Comparison of ENCODE assay signal across 8 cellular contexts in genomic region chr14:77032483-77032853, GRCh38. TPM values are rescaled to one million over a fixed set of nuclear protein-coding genes. Genes with fewer than 3 reads are reported as not detected.
DNase-seq lines count a peak whose midpoint lies in the region; ATAC-seq and TF ChIP-seq lines count a peak whose summit lies in the region.

No MANE protein-coding gene starts in this region.

- no peaks in the 10 kb centered on the region for H3K27me3 Mint-ChIP-seq in activated CD8-positive, alpha-beta memory T cell treated with anti-CD3 and anti-CD28 coated beads, Interleukin-2, amount 10 ng/mL, durations not matched to agents 7 days and 5 days
- H3K27me3 Mint-ChIP-seq in activated naive CD8-positive, alpha-beta T cell treated with anti-CD3 and anti-CD28 coated beads, Interleukin-2, amount 10 ng/mL, durations not matched to agents 7 days and 5 days, result no peaks in the 10 kb centered on the region

- H3K4me3 ChIP-seq in liver (ENCODE audit: low read depth in 1 of 3, low read length in 3 of 3), result peak overlapping the region in 2 of 3 donors; percentile 26 to 54
- no peak overlapping the region for H3K4me3 ChIP-seq in thyroid gland (replicated peaks in 1 of 3)

- CTCF ChIA-PET in activated CD8-positive, alpha-beta memory T cell treated with anti-CD3 and anti-CD28 coated beads, Interleukin-2, amount 10 ng/mL, durations not matched to agents 7 days and 5 days (lab: Charles Lee), result interaction anchor here (0.8 to 9.9 kb wide), 11 partner anchors 8 to 156 kb away, joined by 3 to 81 read pairs (median 4); no protein-coding TSS in a partner anchor

- H3K4me1 ChIP-seq in liver (ENCODE audit: control insufficient read depth in 4 of 4, insufficient read depth in 4 of 4, low read length in 3 of 4), result peaks cover 25 to 61% (median 41%) of the 10 kb centered on the region in 4 donors
- H3K4me1 ChIP-seq in thyroid gland, result peaks cover 48 to 82% of the 10 kb centered on the region in 2 donors

- ATAC-seq in activated CD8-positive, alpha-beta memory T cell treated with anti-CD3 and anti-CD28 coated beads, Interleukin-2, amount 10 ng/mL, durations not matched to agents 7 days and 5 days, result no peak
- no peak for ATAC-seq in activated naive CD8-positive, alpha-beta T cell treated with anti-CD3 and anti-CD28 coated beads, Interleukin-2, amount 10 ng/mL, durations not matched to agents 7 days and 5 days (ENCODE audit: low read depth)
- no peak for ATAC-seq in HG02840 (IDR thresholded peaks at IDR 0.05; ENCODE audit: low FRiP score, unreplicated experiment)
- ATAC-seq in HG03045 (IDR thresholded peaks at IDR 0.05; ENCODE audit: unreplicated experiment), result no peak

- H3K36me3 Mint-ChIP-seq in activated CD8-positive, alpha-beta memory T cell treated with anti-CD3 and anti-CD28 coated beads, Interleukin-2, amount 10 ng/mL, durations not matched to agents 7 days and 5 days, result peaks cover 2% of the 10 kb centered on the region
- H3K36me3 Mint-ChIP-seq in activated naive CD8-positive, alpha-beta T cell treated with anti-CD3 and anti-CD28 coated beads, Interleukin-2, amount 10 ng/mL, durations not matched to agents 7 days and 5 days, result peaks cover 2% of the 10 kb centered on the region

- peaks cover 61% of the 10 kb centered on the region for H3K4me1 Mint-ChIP-seq in activated CD8-positive, alpha-beta memory T cell treated with anti-CD3 and anti-CD28 coated beads, Interleukin-2, amount 10 ng/mL, durations not matched to agents 7 days and 5 days
- H3K4me1 Mint-ChIP-seq in activated naive CD8-positive, alpha-beta T cell treated with anti-CD3 and anti-CD28 coated beads, Interleukin-2, amount 10 ng/mL, durations not matched to agents 7 days and 5 days, result peaks cover 52% of the 10 kb centered on the region

- TF ChIP-seq RAD21 in liver (IDR thresholded peaks at IDR 0.05), result no peak

- H3K4me3 Mint-ChIP-seq in activated CD8-positive, alpha-beta memory T cell treated with anti-CD3 and anti-CD28 coated beads, Interleukin-2, amount 10 ng/mL, durations not matched to agents 7 days and 5 days, result peak overlapping the region; percentile 77
- H3K4me3 Mint-ChIP-seq in activated naive CD8-positive, alpha-beta T cell treated with anti-CD3 and anti-CD28 coated beads, Interleukin-2, amount 10 ng/mL, durations not matched to agents 7 days and 5 days, result peak overlapping the region; percentile 93

- TF ChIP-seq CTCF in liver (IDR thresholded peaks at IDR 0.05; ENCODE audit: low read depth, low read length, missing input control), result no peak
- no peak for TF ChIP-seq CTCF in thyroid gland (IDR thresholded peaks at IDR 0.05)

- TF ChIP-seq POLR2A in thyroid gland (IDR thresholded peaks at IDR 0.05), result peak in 1 of 2 donors; percentile 40

- 24% methylated on average over 12 of the region's 12 CpGs for WGBS in liver
- 43 to 45% methylated on average over 8 to 10 of the region's 12 CpGs for WGBS in thyroid gland, 2 donors

- no peaks in the 10 kb centered on the region for H3K9me3 Mint-ChIP-seq in activated CD8-positive, alpha-beta memory T cell treated with anti-CD3 and anti-CD28 coated beads, Interleukin-2, amount 10 ng/mL, durations not matched to agents 7 days and 5 days (ENCODE audit: low read depth)
- no peaks in the 10 kb centered on the region for H3K9me3 Mint-ChIP-seq in activated naive CD8-positive, alpha-beta T cell treated with anti-CD3 and anti-CD28 coated beads, Interleukin-2, amount 10 ng/mL, durations not matched to agents 7 days and 5 days

- POLR2A ChIA-PET in activated naive CD8-positive, alpha-beta T cell treated with anti-CD3 and anti-CD28 coated beads, Interleukin-2, amount 10 ng/mL, durations not matched to agents 7 days and 5 days (lab: Charles Lee), result interaction anchor here (0.7 to 18.0 kb wide), 11 partner anchors 9 to 121 kb away, joined by 3 to 238 read pairs (median 6); no protein-coding TSS in a partner anchor

- no peaks in the 10 kb centered on the region for H3K9me3 ChIP-seq in liver (ENCODE audit: control insufficient read depth in 4 of 4, low read length in 3 of 4)
- no peaks in the 10 kb centered on the region for H3K9me3 ChIP-seq in thyroid gland

- H3K36me3 ChIP-seq in liver (ENCODE audit: control insufficient read depth in 4 of 4, insufficient read depth in 3 of 4, low read depth in 1 of 4, low read length in 3 of 4), result no peaks in the 10 kb centered on the region
- H3K36me3 ChIP-seq in thyroid gland, result no peaks in the 10 kb centered on the region

- H3K9ac ChIP-seq in liver (ENCODE audit: low read depth in 1 of 2, low read length in 2 of 2), result peak overlapping the region; percentile 10 to 87

- DNase-seq in activated CD8-positive, alpha-beta memory T cell treated with anti-CD3 and anti-CD28 coated beads, Interleukin-2, amount 10 ng/mL, durations not matched to agents 7 days and 5 days, result no peak
- DNase-seq in activated CD8-positive, alpha-beta memory T cell treated with anti-CD3 and anti-CD28 coated beads, Interleukin-2, amount 50 U/mL, for 4 hours, result no peak
- no peak for DNase-seq in activated naive CD8-positive, alpha-beta T cell treated with anti-CD3 and anti-CD28 coated beads, Interleukin-2, amount 10 ng/mL, durations not matched to agents 7 days and 5 days
- DNase-seq in thyroid gland (no peak), amniotic stem cell (lab: John Stamatoyannopoulos, UW) (no peak)

- H3K27ac Mint-ChIP-seq in activated CD8-positive, alpha-beta memory T cell treated with anti-CD3 and anti-CD28 coated beads, Interleukin-2, amount 10 ng/mL, durations not matched to agents 7 days and 5 days, result peak overlapping the region; percentile 94
- peak overlapping the region; percentile 95 for H3K27ac Mint-ChIP-seq in activated naive CD8-positive, alpha-beta T cell treated with anti-CD3 and anti-CD28 coated beads, Interleukin-2, amount 10 ng/mL, durations not matched to agents 7 days and 5 days

- intact Hi-C loops in thyroid gland (cut with DNase I), result no loop called here

- H3K27me3 ChIP-seq in liver (ENCODE audit: control insufficient read depth in 4 of 4, insufficient read depth in 4 of 4, low read length in 3 of 4) (no peaks in the 10 kb centered on the region), thyroid gland (no peaks in the 10 kb centered on the region)

- peak overlapping the region; percentile 98 to 100 for H3K27ac ChIP-seq in liver (ENCODE audit: low read depth in 1 of 2, low read length in 2 of 2)
- H3K27ac ChIP-seq in thyroid gland, result peak overlapping the region; percentile 99 to 100 (median 99)

TF ChIP-seq in liver, 16 proteins besides CTCF, POLR2A, EP300 and RAD21:
- TF ChIP-seq EGR1 (IDR thresholded peaks at IDR 0.05; ENCODE audit: low read depth in 2 of 2) (no peak), HNF4A (conservative IDR thresholded peaks at IDR 0.05) (peak in 1 of 2 donors; percentile 30), GABPA (IDR thresholded peaks at IDR 0.05 in 1 of 2, conservative IDR thresholded peaks at IDR 0.05 in 1 of 2) (no peak), YY1 (IDR thresholded peaks at IDR 0.05) (no peak), TAF1 (conservative IDR thresholded peaks at IDR 0.05) (no peak), NR2F2 (IDR thresholded peaks at IDR 0.05) (peak; percentile 39), ATF3 (IDR thresholded peaks at IDR 0.05) (no peak), RXRA (IDR thresholded peaks at IDR 0.05) (peak; percentile 43 to 79)

RNA-seq across cellular contexts. Expression of gene IRF2BPL, which starts 4.0 kb away (rescaled TPM):
- 10 to 100 TPM; 19.7 to 24.9 TPM for total RNA-seq in activated CD8-positive, alpha-beta memory T cell treated with anti-CD3 and anti-CD28 coated beads, Interleukin-2, amount 10 ng/mL, durations not matched to agents 7 days and 5 days
- 10 to 100 TPM; 38.5 to 41.0 TPM for total RNA-seq in activated naive CD8-positive, alpha-beta T cell treated with anti-CD3 and anti-CD28 coated beads, Interleukin-2, amount 10 ng/mL, durations not matched to agents 7 days and 5 days
- total RNA-seq in liver (10 to 100 TPM in 1 of 2 donors, 1 to 10 TPM in 1; 7.6 to 15.8 TPM), thyroid gland (100 to 1,000 TPM in 1 of 4 donors, 10 to 100 TPM in 3; 43.9 to 103 (median 78.4) TPM)
- 1 to 10 TPM; 3.8 to 7.1 TPM for polyA plus RNA-seq in liver

Comparison
In these comparisons a context has a peak if more than half of its experiments do, and no peak if none do; other contexts are left out.
1. H3K4me3 ChIP-seq: peak in liver (2 of 3); none in thyroid gland (0 of 3).